20 cellular contexts compared by ENCODE assay signal in the genomic region with DNA sequence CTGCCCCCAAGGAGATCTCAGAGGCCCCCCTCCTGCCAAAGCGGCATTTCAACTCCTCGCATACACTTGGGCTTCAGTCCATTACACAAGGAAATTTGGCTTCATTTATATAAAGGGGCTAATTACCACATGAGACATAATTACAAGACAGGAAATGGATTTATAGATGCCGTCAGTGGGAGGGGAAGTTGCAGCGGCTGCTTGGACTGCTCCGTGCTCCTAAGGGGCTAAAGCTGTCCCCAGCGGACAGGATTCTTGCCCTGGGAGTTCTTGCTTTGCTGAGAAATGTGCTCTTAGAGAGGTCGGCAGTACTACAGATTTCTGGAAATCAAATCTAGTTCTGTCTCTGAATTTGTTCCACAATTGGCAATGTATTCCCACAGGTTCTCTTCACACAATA. TPM values are rescaled to one million over a fixed set of nuclear protein-coding genes. Genes with fewer than 3 reads are reported as not detected.
DNase-seq lines count a peak whose midpoint lies in the region; ATAC-seq and TF ChIP-seq lines count a peak whose summit lies in the region.
"Had no signal": no experiment of that assay in that cellular context is flagged by ENCODE, and none has a peak within 500 bp of the region (broad histone marks: within the 10 kb centered on the region; RNA-seq: fewer than 3 reads in every experiment).

No MANE protein-coding gene starts in this region.

- ATAC-seq in gastrocnemius medialis (peak in 1 of 2 donors; percentile 43), HG03442 (IDR thresholded peaks at IDR 0.05; ENCODE audit: unreplicated experiment) (no peak)
- ATAC-seq: HepG2, left lung had no signal

- DNase-seq in GM20000 (ENCODE audit: low spot score) (peak; percentile 13), NCI-H82 (lab: John Stamatoyannopoulos, UW) (peak; percentile 63), dorsolateral prefrontal cortex (no peak), gastrocnemius medialis (no peak), HUDEP-2 (lab: John Stamatoyannopoulos, UW; ENCODE audit: unreplicated experiment in 76 of 76) (no peak), ovary (no peak)
- no peak for DNase-seq in activated effector memory CD4-positive, alpha-beta T cell treated with Interleukin-2 at 50 U/mL for 16 hours
- DNase-seq: activated CD4-positive, alpha-beta T cell treated with anti-CD3 and anti-CD28 coated beads for 48 hours; C1 segment of cervical spinal cord; left lung; naive B cell; NCI-H446; retina; RPMI8226; stimulated activated CD4-positive, alpha-beta T cell treated with anti-CD3 and anti-CD28 coated beads, Interleukin-2, amount 100 ng/mL, for 48 hours had no signal

- no peak for TF ChIP-seq EP300 in ovary (IDR thresholded peaks at IDR 0.05)

- no peak for TF ChIP-seq CTCF in GM20000 (IDR thresholded peaks at IDR 0.05; ENCODE audit: extremely low read depth, missing control alignments)
- no peak for TF ChIP-seq CTCF in dorsolateral prefrontal cortex (IDR thresholded peaks at IDR 0.05 in 54 of 56, conservative IDR thresholded peaks at IDR 0.05 in 2 of 56; ENCODE audit: low read depth in 1 of 56, partially characterized antibody in 56 of 56)
- no peak for TF ChIP-seq CTCF in gastrocnemius medialis (IDR thresholded peaks at IDR 0.05 in 4 of 5, conservative IDR thresholded peaks at IDR 0.05 in 1 of 5)
- no peak for TF ChIP-seq CTCF in ovary (IDR thresholded peaks at IDR 0.05)

- TF ChIP-seq POLR2A in gastrocnemius medialis (IDR thresholded peaks at IDR 0.05) (no peak), ovary (IDR thresholded peaks at IDR 0.05) (no peak)

- in situ Hi-C loops in gastrocnemius medialis (cut with MboI; ENCODE audit: low sequenced_read_pairs in 4 of 4), result loop anchor here in 1 of 4 donors (25.0 kb wide), 1 partner anchor 102 kb away; no protein-coding TSS in a partner anchor

- H3K4me3 ChIP-seq in dorsolateral prefrontal cortex, result peak overlapping the region in 4 of 59 donors; percentile 10 to 48 (median 18)
- H3K4me3 ChIP-seq in gastrocnemius medialis, result peak overlapping the region in 1 of 4 donors; percentile 28
- H3K4me3 ChIP-seq in ovary, result no peak overlapping the region
- H3K4me3 ChIP-seq: adrenal gland, hepatocyte, left lung had no signal

- intact Hi-C loops in dorsolateral prefrontal cortex (cut with DNase I) (no loop called here), gastrocnemius medialis (cut with DNase I; ENCODE audit: low total_unique reads) (no loop called here), ovary (cut with DNase I) (no loop called here)

- 11 to 12% (median 11%) methylated on average over 7 of the region's 7 CpGs for WGBS in ovary, 3 donors

- no peaks in the 10 kb centered on the region for H3K27me3 ChIP-seq in dorsolateral prefrontal cortex
- no peaks in the 10 kb centered on the region for H3K27me3 ChIP-seq in gastrocnemius medialis
- H3K27me3 ChIP-seq in ovary, result no peaks in the 10 kb centered on the region
- H3K27me3 ChIP-seq: adrenal gland, hepatocyte had no signal

- H3K4me1 ChIP-seq in gastrocnemius medialis (no peaks in the 10 kb centered on the region), ovary (ENCODE audit: insufficient read depth) (no peaks in the 10 kb centered on the region)

- H3K27ac ChIP-seq in dorsolateral prefrontal cortex (peak overlapping the region in 40 of 59 donors; percentile 2 to 81 (median 42)), gastrocnemius medialis (peak overlapping the region; percentile 45 to 70 (median 50)), ovary (no peak overlapping the region)
- H3K27ac ChIP-seq: epithelial cell of prostate, hepatocyte, left lung had no signal

- H3K9me3 ChIP-seq in gastrocnemius medialis, result no peaks in the 10 kb centered on the region
- no peaks in the 10 kb centered on the region for H3K9me3 ChIP-seq in ovary
- H3K9me3 ChIP-seq: adrenal gland, left lung had no signal

- H3K36me3 ChIP-seq in gastrocnemius medialis, result no peaks in the 10 kb centered on the region
- H3K36me3 ChIP-seq in ovary, result no peaks in the 10 kb centered on the region
- H3K36me3 ChIP-seq: adrenal gland, left lung had no signal

RNA-seq across cellular contexts. Expression of gene NLK, which starts 57.2 kb away (rescaled TPM):
- total RNA-seq in dorsolateral prefrontal cortex, result 100 to 1,000 TPM in 109 of 120 experiments, 10 to 100 TPM in 11; 75.6 to 169 (median 124) TPM
- total RNA-seq in gastrocnemius medialis, result 10 to 100 TPM in 2 of 4 donors, 1 to 10 TPM in 2; 6.5 to 11.0 (median 9.1) TPM
- 10 to 100 TPM in 6 of 7 donors, 1 to 10 TPM in 1; 9.1 to 13.9 (median 12.3) TPM for total RNA-seq in ovary
- 10 to 100 TPM in 1 of 2 donors, 1 to 10 TPM in 1; 7.3 to 15.6 TPM for polyA plus RNA-seq in ovary

Comparison
In these comparisons a context has a peak if more than half of its experiments do, and no peak if none do; other contexts are left out.
1. DNase-seq: peak in GM20000 (single experiment) and NCI-H82 (single experiment); none in dorsolateral prefrontal cortex (0 of 10), gastrocnemius medialis (0 of 2), HUDEP-2 (0 of 76), activated effector memory CD4-positive, alpha-beta T cell treated with Interleukin-2 at 50 U/mL for 16 hours (single experiment) and ovary (0 of 5).
2. H3K27ac ChIP-seq: peak in dorsolateral prefrontal cortex (40 of 59) and gastrocnemius medialis (4 of 4); none in ovary (0 of 2).
3. RNA of gene NLK, which starts 57.2 kb away (total RNA-seq): 75.6 to 169 TPM in dorsolateral prefrontal cortex; 9.1 to 13.9 TPM in ovary and 6.5 to 11.0 TPM in gastrocnemius medialis; every median in the first group is over 4 times any median in the second.